In the genomic region with DNA sequence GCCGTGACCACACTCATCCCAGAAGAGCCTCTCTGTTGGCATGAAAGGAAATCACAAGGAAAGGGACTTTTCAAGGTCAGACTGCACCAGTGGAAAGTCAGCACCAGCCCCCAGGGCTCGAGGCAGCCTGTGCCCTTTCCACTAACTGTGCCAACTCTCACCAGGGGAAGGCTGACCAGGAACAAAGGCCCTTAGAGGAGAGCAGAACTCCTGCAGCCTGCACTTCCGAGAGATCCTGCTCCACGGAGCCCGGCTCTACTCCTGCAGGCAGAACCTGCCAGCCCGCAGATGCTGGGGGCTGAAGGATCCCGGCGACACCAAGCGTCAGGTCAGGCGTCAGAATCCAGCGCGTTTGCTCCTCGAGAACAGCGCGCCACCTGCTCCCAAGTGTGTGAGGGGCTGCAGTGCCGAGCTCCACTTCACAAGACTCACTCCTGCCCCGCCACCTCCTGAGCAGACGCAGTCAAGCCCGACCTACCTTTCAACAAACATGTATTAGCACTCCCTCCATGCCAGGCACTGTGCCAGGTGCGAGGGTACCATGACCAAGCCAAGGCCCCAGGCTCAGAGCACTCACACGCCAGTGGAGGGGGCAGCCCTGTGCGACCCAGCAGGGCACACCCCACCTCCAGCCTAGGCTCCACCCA, we compare ENCODE assay signal across 8 cellular contexts. TPM values are rescaled to one million over a fixed set of nuclear protein-coding genes. Genes with fewer than 3 reads are reported as not detected.
DNase-seq lines count a peak whose midpoint lies in the region; ATAC-seq and TF ChIP-seq lines count a peak whose summit lies in the region.

No MANE protein-coding gene starts in this region.

- no peak overlapping the region for H2BK120ac ChIP-seq in trophoblast cell (ENCODE audit: insufficient read depth, low read length, poor library complexity)

- H3K4me1 ChIP-seq in NT2/D1 (ENCODE audit: insufficient read depth, insufficient read length) (peaks cover 3% of the 10 kb centered on the region), trophoblast cell (ENCODE audit: control insufficient read depth in 1 of 2, insufficient read depth in 2 of 2, low read length in 2 of 2) (peaks cover 4 to 5% of the 10 kb centered on the region in 2 experiments)

- H3K18ac ChIP-seq in trophoblast cell (ENCODE audit: low read length) = no peak overlapping the region

- TF ChIP-seq CTCF in fibroblast of pulmonary artery (IDR thresholded peaks at IDR 0.05; ENCODE audit: low read length, missing control alignments) = no peak

- H3K27me3 ChIP-seq in NT2/D1 (ENCODE audit: insufficient read depth, insufficient read length) (peaks cover 15% of the 10 kb centered on the region), trophoblast cell (ENCODE audit: insufficient read depth, low read length) (peaks cover 7% of the 10 kb centered on the region)

- H3K4me2 ChIP-seq in trophoblast cell (ENCODE audit: low read length) = peak overlapping the region; percentile 61

- no CpG with 5 or more reads among the region's 22 CpGs for WGBS in trophoblast cell (ENCODE audit: extremely low coverage, insufficient coverage, insufficient read length)

- H3K36me3 ChIP-seq in NT2/D1 (ENCODE audit: insufficient read depth, insufficient read length, low read length) (no peaks in the 10 kb centered on the region), trophoblast cell (ENCODE audit: control insufficient read depth in 1 of 2, insufficient read depth in 2 of 2, low read length in 2 of 2) (no peaks in the 10 kb centered on the region)

- H3K79me2 ChIP-seq in trophoblast cell (ENCODE audit: control insufficient read depth, insufficient read depth, low read length, poor library complexity) = no peaks in the 10 kb centered on the region

- no peak overlapping the region for H4K91ac ChIP-seq in trophoblast cell (ENCODE audit: low read depth, low read length)

- H2BK12ac ChIP-seq in trophoblast cell (ENCODE audit: low read length) = no peak overlapping the region

- no peak overlapping the region for H3K27ac ChIP-seq in trophoblast cell (ENCODE audit: low read depth, low read length)

- H3K14ac ChIP-seq in trophoblast cell (ENCODE audit: low read length) = no peak overlapping the region

- no peak overlapping the region for H3K4me3 ChIP-seq in NT2/D1 (ENCODE audit: insufficient read length, low read depth)
- peak overlapping the region; percentile 19 for H3K4me3 ChIP-seq in fibroblast of pulmonary artery (replicated peaks; ENCODE audit: low read depth, low read length)
- H3K4me3 ChIP-seq in trophoblast cell (ENCODE audit: low read depth, low read length) = peak overlapping the region; percentile 61

- no peak overlapping the region for H3K4ac ChIP-seq in trophoblast cell (ENCODE audit: low read depth, low read length)

- DNase-seq in NT2/D1 (ENCODE audit: low read depth, low spot score) (no peak), fibroblast of pulmonary artery (ENCODE audit: low read depth) (no peak), trophoblast cell (no peak), 8988T (no peak), SW480 (ENCODE audit: low spot score) (no peak), NCI-H226 (no peak)

- no peak overlapping the region for H2AK5ac ChIP-seq in trophoblast cell (ENCODE audit: low read length)

- no peak overlapping the region for H4K12ac ChIP-seq in trophoblast cell (ENCODE audit: low read depth, low read length)

- no peak overlapping the region for H3K23ac ChIP-seq in trophoblast cell (ENCODE audit: low read length)

- H2BK5ac ChIP-seq in trophoblast cell (ENCODE audit: low read depth, low read length, poor library complexity) = no peak overlapping the region

- H3K79me1 ChIP-seq in trophoblast cell (ENCODE audit: low read length) = no peaks in the 10 kb centered on the region

- no peaks in the 10 kb centered on the region for H3K9me3 ChIP-seq in NT2/D1 (ENCODE audit: insufficient read depth, low read length)
- peaks cover 1% of the 10 kb centered on the region for H3K9me3 ChIP-seq in trophoblast cell (ENCODE audit: insufficient read depth, low read depth, low read length)

- H4K8ac ChIP-seq in trophoblast cell (ENCODE audit: low read depth, low read length) = no peak overlapping the region

- H2AFZ ChIP-seq in trophoblast cell (ENCODE audit: insufficient read depth, low read length, poor library complexity) = peak overlapping the region; percentile 44

- H3K9ac ChIP-seq in NT2/D1 (ENCODE audit: insufficient read length, low read depth) (peak overlapping the region; percentile 72), trophoblast cell (ENCODE audit: low read length) (no peak overlapping the region)

- ATAC-seq in GM18907 (IDR thresholded peaks at IDR 0.05; ENCODE audit: unreplicated experiment) = peak; percentile 46
- ATAC-seq in HG02938 (IDR thresholded peaks at IDR 0.05; ENCODE audit: unreplicated experiment) = peak; percentile 36

RNA-seq across cellular contexts. Expression of gene HELT, which starts 13.6 kb away (rescaled TPM):
- not detected in 2 replicates for polyA plus RNA-seq in trophoblast cell (2013)
